Comparison of ENCODE assay signal across 1 cellular context in genomic region chr4:110480741-110481271, GRCh38.
TF ChIP-seq lines count a peak whose summit lies in the region.

No MANE protein-coding gene starts in this region.

TF ChIP-seq in endothelial cell of umbilical vein, 7 proteins besides CTCF, POLR2A, EP300 and RAD21 (continued from another document):
- TF ChIP-seq POLR2AphosphoS5 (IDR thresholded peaks at IDR 0.05; ENCODE audit: insufficient read depth, low read depth, low read length) = no peak
- no peak for TF ChIP-seq GATA2 (IDR thresholded peaks at IDR 0.05; ENCODE audit: insufficient read depth, insufficient read length, low read depth, low read length)
- TF ChIP-seq, protein P1, sequence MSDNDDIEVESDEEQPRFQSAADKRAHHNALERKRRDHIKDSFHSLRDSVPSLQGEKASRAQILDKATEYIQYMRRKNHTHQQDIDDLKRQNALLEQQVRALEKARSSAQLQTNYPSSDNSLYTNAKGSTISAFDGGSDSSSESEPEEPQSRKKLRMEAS (IDR thresholded peaks at IDR 0.05; ENCODE audit: insufficient read depth, insufficient read length) = no peak
- no peak for TF ChIP-seq FOS (IDR thresholded peaks at IDR 0.05; ENCODE audit: borderline replicate concordance, insufficient read depth, low read length)
TF ChIP-seq in endothelial cell of umbilical vein: peak in this region for 0.
